Comparison of ENCODE assay signal across 8 cellular contexts in genomic region chr5:158958048-158958994, GRCh38.
A peak's percentile ranks its signal among the peaks of the same experiment; 100 is the strongest.
DNase-seq lines count a peak whose midpoint lies in the region; ATAC-seq and TF ChIP-seq lines count a peak whose summit lies in the region.

No MANE protein-coding gene starts in this region.

- H3K4me1 ChIP-seq in OCI-LY3 (ENCODE audit: low read length) (peaks cover 62% of the 10 kb centered on the region), mucosa of descending colon (ENCODE audit: low read depth) (no peaks in the 10 kb centered on the region)

- no peaks in the 10 kb centered on the region; the same call in 1 of the 2 replicates for H3K9me3 ChIP-seq in OCI-LY3 (ENCODE audit: insufficient read depth, low read length)
- H3K9me3 ChIP-seq in mucosa of descending colon: no peaks in the 10 kb centered on the region

- intact Hi-C loops in mucosa of descending colon (cut with DNase I, micrococcal nuclease): no loop called here

- CTCF ChIA-PET in GM10248 (lab: Yijun Ruan, JAX): interaction anchor here (0.9 to 1.5 kb wide), 4 partner anchors 15 to 149 kb away, joined by 3 to 4 read pairs (median 4); no protein-coding TSS in a partner anchor

- DNase-seq in GM10248 (ENCODE audit: extremely low spot score): peak; percentile 28
- DNase-seq in mucosa of descending colon: no peak
- DNase-seq in NCI-H748 treated with DMSO at 0.1 percent for 48 hours (lab: John Stamatoyannopoulos, UW): no peak
- DNase-seq in NCI-H1048 (lab: John Stamatoyannopoulos, UW): no peak
- DNase-seq in COLO829 (ENCODE audit: low spot score): no peak

- H3K79me2 ChIP-seq in OCI-LY3 (ENCODE audit: low read length): peaks cover 29% of the 10 kb centered on the region

- no peaks in the 10 kb centered on the region for H4K20me1 ChIP-seq in OCI-LY3 (ENCODE audit: insufficient read depth, low read length)

- TF ChIP-seq CTCF in GM10248 (IDR thresholded peaks at IDR 0.05; ENCODE audit: control extremely low read depth, extremely low read depth, low read depth, missing control alignments): no peak
- no peak for TF ChIP-seq CTCF in OCI-LY3 (IDR thresholded peaks at IDR 0.05; ENCODE audit: low read depth, low read length)
- TF ChIP-seq CTCF in mucosa of descending colon (IDR thresholded peaks at IDR 0.05): no peak

- H3K4me2 ChIP-seq in OCI-LY3 (ENCODE audit: low read length): peak overlapping the region; percentile 74

- H3K36me3 ChIP-seq in OCI-LY3 (replicated peaks; ENCODE audit: low read depth, low read length): peaks cover 4% of the 10 kb centered on the region
- no peaks in the 10 kb centered on the region for H3K36me3 ChIP-seq in mucosa of descending colon (ENCODE audit: low read depth)

- H3K9ac ChIP-seq in OCI-LY3 (ENCODE audit: low read length): peak overlapping the region; percentile 61

- ATAC-seq in GM21390 (IDR thresholded peaks at IDR 0.05; ENCODE audit: unreplicated experiment): peak; percentile 35
- ATAC-seq in mucosa of descending colon: peak; percentile 40
- ATAC-seq in GM19395 (IDR thresholded peaks at IDR 0.05; ENCODE audit: unreplicated experiment): no peak

- H3K27ac ChIP-seq in OCI-LY3 (ENCODE audit: low read length): peak overlapping the region; percentile 99

- no peaks in the 10 kb centered on the region for H3K27me3 ChIP-seq in OCI-LY3 (ENCODE audit: low read depth, low read length)

- POLR2A ChIA-PET in GM10248 (lab: Yijun Ruan, JAX): no interaction called here

- peak overlapping the region; percentile 57 for H3K4me3 ChIP-seq in OCI-LY3 (ENCODE audit: low read length)
- no peak overlapping the region for H3K4me3 ChIP-seq in mucosa of descending colon

- H2AFZ ChIP-seq in OCI-LY3 (ENCODE audit: low read depth, low read length): 0 out of 2 replicates have a peak overlapping the region, but pooled peaks have one; percentile 25
